ENCODE assay signal across 2 cellular contexts in the genomic region with DNA sequence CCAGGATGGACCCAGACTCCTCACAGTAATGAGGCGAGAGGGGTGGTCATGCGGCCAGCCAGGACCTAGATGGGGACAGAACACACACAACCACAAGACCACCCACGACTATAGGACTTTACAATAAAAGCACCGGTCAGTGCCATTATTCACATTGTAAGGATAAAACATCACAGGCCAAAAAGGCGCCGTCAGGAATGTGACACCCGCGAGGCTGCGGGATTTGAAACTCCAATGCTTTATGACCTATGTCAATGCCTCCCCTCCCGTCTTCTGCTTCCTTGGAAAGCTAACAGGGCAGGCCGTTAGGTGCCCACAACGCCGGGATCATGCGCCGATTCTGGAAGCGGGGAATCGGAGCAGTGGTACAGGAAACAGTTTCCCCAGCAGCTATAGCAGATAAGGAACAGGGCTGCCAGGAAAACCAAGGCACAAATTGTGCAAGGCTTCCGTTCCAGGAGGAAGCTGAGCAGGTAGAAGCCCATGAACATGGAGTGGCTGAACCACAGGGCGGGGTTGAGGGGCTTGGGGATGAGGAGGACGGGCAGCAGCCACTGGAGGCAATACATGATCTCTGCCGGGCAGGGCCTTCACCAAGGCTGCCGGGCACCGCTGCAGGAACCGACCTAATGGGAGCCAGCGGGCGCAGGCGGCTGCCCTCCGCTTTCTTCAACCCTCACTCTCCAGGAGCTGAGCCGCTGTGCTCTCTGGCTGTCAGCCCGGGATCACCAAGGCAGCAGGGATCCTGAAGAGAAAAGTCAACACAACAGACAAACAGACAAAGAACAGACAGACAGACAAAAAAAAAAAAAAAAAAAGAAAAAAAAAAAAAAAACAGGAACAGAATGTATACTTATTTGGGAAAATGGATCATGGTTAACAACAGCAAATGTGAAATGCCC.
TF ChIP-seq lines count a peak whose summit lies in the region.

No MANE protein-coding gene starts in this region.

TF ChIP-seq in IMR-90, 13 proteins besides CTCF, POLR2A, EP300 and RAD21:
- TF ChIP-seq RCOR1 (IDR thresholded peaks at IDR 0.05; ENCODE audit: insufficient replicate concordance, low read length) (no peak), CHD1 (IDR thresholded peaks at IDR 0.05; ENCODE audit: low read depth, low read length) (no peak), SMC3 (IDR thresholded peaks at IDR 0.05; ENCODE audit: low read depth, low read length) (no peak), NFE2L2 (IDR thresholded peaks at IDR 0.05; ENCODE audit: low read depth, low read length) (no peak), MAFK (IDR thresholded peaks at IDR 0.05; ENCODE audit: low read depth, low read length) (no peak), FOS (IDR thresholded peaks at IDR 0.05; ENCODE audit: low read depth, low read length) (no peak), MXI1 (IDR thresholded peaks at IDR 0.05; ENCODE audit: borderline replicate concordance, low read depth, low read length) (no peak), CEBPB (IDR thresholded peaks at IDR 0.05; ENCODE audit: low read depth, low read length) (no peak), RFX5 (IDR thresholded peaks at IDR 0.05; ENCODE audit: low read depth, low read length) (no peak), MAZ (IDR thresholded peaks at IDR 0.05; ENCODE audit: borderline replicate concordance, low read depth, low read length) (no peak), BHLHE40 (IDR thresholded peaks at IDR 0.05; ENCODE audit: low read depth, low read length) (no peak)
- TF ChIP-seq, protein P1, sequence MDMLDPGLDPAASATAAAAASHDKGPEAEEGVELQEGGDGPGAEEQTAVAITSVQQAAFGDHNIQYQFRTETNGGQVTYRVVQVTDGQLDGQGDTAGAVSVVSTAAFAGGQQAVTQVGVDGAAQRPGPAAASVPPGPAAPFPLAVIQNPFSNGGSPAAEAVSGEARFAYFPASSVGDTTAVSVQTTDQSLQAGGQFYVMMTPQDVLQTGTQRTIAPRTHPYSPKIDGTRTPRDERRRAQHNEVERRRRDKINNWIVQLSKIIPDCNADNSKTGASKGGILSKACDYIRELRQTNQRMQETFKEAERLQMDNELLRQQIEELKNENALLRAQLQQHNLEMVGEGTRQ (IDR thresholded peaks at IDR 0.05; ENCODE audit: low read depth, low read length), result no peak
- TF ChIP-seq, protein P2, sequence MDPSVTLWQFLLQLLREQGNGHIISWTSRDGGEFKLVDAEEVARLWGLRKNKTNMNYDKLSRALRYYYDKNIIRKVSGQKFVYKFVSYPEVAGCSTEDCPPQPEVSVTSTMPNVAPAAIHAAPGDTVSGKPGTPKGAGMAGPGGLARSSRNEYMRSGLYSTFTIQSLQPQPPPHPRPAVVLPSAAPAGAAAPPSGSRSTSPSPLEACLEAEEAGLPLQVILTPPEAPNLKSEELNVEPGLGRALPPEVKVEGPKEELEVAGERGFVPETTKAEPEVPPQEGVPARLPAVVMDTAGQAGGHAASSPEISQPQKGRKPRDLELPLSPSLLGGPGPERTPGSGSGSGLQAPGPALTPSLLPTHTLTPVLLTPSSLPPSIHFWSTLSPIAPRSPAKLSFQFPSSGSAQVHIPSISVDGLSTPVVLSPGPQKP (IDR thresholded peaks at IDR 0.05; ENCODE audit: borderline replicate concordance, low read depth, low read length), result no peak

TF ChIP-seq in SK-N-SH, 30 proteins besides CTCF, POLR2A, EP300 and RAD21:
- TF ChIP-seq TAF1 (IDR thresholded peaks at IDR 0.05; ENCODE audit: borderline replicate concordance, low read depth, low read length) (no peak), FOSL2 (IDR thresholded peaks at IDR 0.05; ENCODE audit: borderline replicate concordance, low read depth) (no peak), FOXM1 (IDR thresholded peaks at IDR 0.05; ENCODE audit: low read depth) (no peak), NFIC (IDR thresholded peaks at IDR 0.05; ENCODE audit: borderline replicate concordance) (no peak), POLR2AphosphoS5 (IDR thresholded peaks at IDR 0.05; ENCODE audit: low read depth, low read length) (no peak), SMC3 (IDR thresholded peaks at IDR 0.05; ENCODE audit: low read depth, low read length) (no peak), MXI1 (IDR thresholded peaks at IDR 0.05; ENCODE audit: low read depth, low read length) (no peak), RXRA (IDR thresholded peaks at IDR 0.05; ENCODE audit: borderline replicate concordance, low read depth) (no peak), CHD2 (IDR thresholded peaks at IDR 0.05; ENCODE audit: low read length, partially characterized antibody) (no peak), GABPA (IDR thresholded peaks at IDR 0.05; ENCODE audit: low read depth) (no peak), RFX5 (IDR thresholded peaks at IDR 0.05; ENCODE audit: low read length) (no peak), EZH2phosphoT487 (IDR thresholded peaks at IDR 0.05; ENCODE audit: borderline replicate concordance, low read depth) (no peak), NRF1 (IDR thresholded peaks at IDR 0.05; ENCODE audit: low read depth, low read length) (no peak), ELF1 (IDR thresholded peaks at IDR 0.05) (no peak), GATA2 (CRISPR knock-in tag; IDR thresholded peaks at IDR 0.05) (no peak), JUND (IDR thresholded peaks at IDR 0.05) (no peak)
- TF ChIP-seq, protein P3, sequence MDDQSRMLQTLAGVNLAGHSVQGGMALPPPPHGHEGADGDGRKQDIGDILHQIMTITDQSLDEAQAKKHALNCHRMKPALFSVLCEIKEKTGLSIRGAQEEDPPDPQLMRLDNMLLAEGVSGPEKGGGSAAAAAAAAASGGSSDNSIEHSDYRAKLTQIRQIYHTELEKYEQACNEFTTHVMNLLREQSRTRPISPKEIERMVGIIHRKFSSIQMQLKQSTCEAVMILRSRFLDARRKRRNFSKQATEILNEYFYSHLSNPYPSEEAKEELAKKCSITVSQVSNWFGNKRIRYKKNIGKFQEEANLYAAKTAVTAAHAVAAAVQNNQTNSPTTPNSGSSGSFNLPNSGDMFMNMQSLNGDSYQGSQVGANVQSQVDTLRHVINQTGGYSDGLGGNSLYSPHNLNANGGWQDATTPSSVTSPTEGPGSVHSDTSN (IDR thresholded peaks at IDR 0.05), result no peak
- TF ChIP-seq, protein P4, sequence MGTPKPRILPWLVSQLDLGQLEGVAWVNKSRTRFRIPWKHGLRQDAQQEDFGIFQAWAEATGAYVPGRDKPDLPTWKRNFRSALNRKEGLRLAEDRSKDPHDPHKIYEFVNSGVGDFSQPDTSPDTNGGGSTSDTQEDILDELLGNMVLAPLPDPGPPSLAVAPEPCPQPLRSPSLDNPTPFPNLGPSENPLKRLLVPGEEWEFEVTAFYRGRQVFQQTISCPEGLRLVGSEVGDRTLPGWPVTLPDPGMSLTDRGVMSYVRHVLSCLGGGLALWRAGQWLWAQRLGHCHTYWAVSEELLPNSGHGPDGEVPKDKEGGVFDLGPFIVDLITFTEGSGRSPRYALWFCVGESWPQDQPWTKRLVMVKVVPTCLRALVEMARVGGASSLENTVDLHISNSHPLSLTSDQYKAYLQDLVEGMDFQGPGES (IDR thresholded peaks at IDR 0.05; ENCODE audit: low read depth, low read length), result no peak
